In the genomic region with DNA sequence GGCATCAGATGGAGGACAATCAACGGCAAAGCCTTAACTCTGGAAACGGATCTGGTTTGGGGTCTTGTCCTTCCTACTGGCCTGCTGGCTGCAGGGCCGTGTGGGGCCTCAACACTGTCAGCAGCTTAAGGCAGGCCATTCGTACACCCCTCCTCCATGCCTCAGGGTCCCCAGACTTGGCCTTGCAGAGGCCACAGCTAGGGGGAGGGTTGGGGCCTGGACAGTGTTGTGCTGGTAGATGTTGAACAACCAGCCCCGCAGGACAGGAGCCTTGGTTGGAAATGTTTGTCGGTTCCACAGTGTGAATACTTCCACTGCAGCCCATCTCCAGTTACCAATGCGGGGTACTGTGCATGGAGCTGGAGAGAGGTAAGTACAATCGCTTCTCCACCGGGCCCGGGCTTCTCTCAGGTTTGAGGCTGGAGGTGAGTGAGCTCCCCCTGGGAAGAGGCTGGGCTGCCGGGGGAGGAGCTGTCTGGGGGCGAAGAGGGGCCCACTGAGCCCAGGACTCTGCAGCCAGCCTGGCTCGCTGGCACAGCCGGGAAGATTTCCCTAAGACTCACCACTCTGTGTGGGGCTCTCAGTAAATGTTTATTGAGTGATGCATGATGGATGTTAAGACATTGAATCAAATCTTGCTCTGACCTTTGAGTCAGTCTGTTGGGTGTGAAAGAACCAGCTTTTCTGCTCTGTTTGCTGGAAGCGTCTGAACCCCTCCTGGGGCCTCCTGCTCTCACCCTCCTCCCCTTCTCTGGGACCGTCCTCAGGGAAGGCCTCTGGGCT, we compare ENCODE assay signal across 21 cellular contexts. TPM values are rescaled to one million over a fixed set of nuclear protein-coding genes. Genes with fewer than 3 reads are reported as not detected.
DNase-seq lines count a peak whose midpoint lies in the region; ATAC-seq, FAIRE-seq and TF ChIP-seq lines count a peak whose summit lies in the region.
"Had no signal": no experiment of that assay in that cellular context is flagged by ENCODE, and none has a peak within 500 bp of the region (broad histone marks: within the 10 kb centered on the region; RNA-seq: fewer than 3 reads in every experiment).

No MANE protein-coding gene starts in this region.

- no peak for TF ChIP-seq CTCF in natural killer cell (IDR thresholded peaks at IDR 0.05)
- no peak for TF ChIP-seq CTCF in bronchial epithelial cell (IDR thresholded peaks at IDR 0.05; ENCODE audit: insufficient read depth, low read length, severe bottlenecking)

- ATAC-seq in natural killer cell treated with Interleukin-12 subunit alpha and Interleukin-12 subunit beta and Interleukin-15 and Interleukin-18, amount 100 ng/mL, for 72 hours, result peak; percentile 17 to 31
- ATAC-seq in natural killer cell, result no peak
- ATAC-seq in activated naive CD8-positive, alpha-beta T cell treated with anti-CD3 and anti-CD28 coated beads, Interleukin-2, amount 50 U/mL, for 24 hours, result no peak
- no peak for ATAC-seq in GM18870 (IDR thresholded peaks at IDR 0.05; ENCODE audit: unreplicated experiment)
- ATAC-seq: gastroesophageal sphincter, SK-N-SH treated with all-trans-retinoic acid at 6 μM for 48 hours had no signal

- H3K27ac Mint-ChIP-seq in natural killer cell treated with Interleukin-12 subunit alpha and Interleukin-12 subunit beta and Interleukin-15 and Interleukin-18, amount 100 ng/mL, for 72 hours, result no peak overlapping the region
- no peak overlapping the region for H3K27ac Mint-ChIP-seq in natural killer cell
- no peak overlapping the region for H3K27ac Mint-ChIP-seq in activated naive CD8-positive, alpha-beta T cell treated with anti-CD3 and anti-CD28 coated beads, Interleukin-2, amount 50 U/mL, for 24 hours
- H3K27ac Mint-ChIP-seq: CD4-positive, CD25-positive, alpha-beta regulatory T cell; stimulated activated naive CD8-positive, alpha-beta T cell treated with anti-CD3 and anti-CD28 coated beads, Interleukin-15, Interleukin-2, amounts not matched to agents 100 ng/mL and 50 ng/mL, for 24 hours; type B pancreatic cell had no signal

- peak overlapping the region; percentile 52 for H2BK5ac ChIP-seq in mesendoderm (ENCODE audit: low read length)

- H3K27ac ChIP-seq in mesendoderm (ENCODE audit: low read depth, low read length), result no peak overlapping the region
- H3K27ac ChIP-seq: gastroesophageal sphincter, lower lobe of right lung, prostate gland had no signal

- H2AK5ac ChIP-seq in mesendoderm (ENCODE audit: low read length), result peak overlapping the region; percentile 19

- no peak overlapping the region for H4K5ac ChIP-seq in mesendoderm (ENCODE audit: low read length)

- no peaks in the 10 kb centered on the region for H3K79me2 ChIP-seq in mesendoderm (ENCODE audit: control insufficient read depth, insufficient read depth, low read length)

- H3K27me3 ChIP-seq in bronchial epithelial cell (ENCODE audit: control insufficient read depth, insufficient read depth, low read length), result no peaks in the 10 kb centered on the region
- no peaks in the 10 kb centered on the region for H3K27me3 ChIP-seq in mesendoderm (ENCODE audit: insufficient read depth, low read length, poor library complexity)

- FAIRE-seq in bronchial epithelial cell (lab: Jason Lieb, UNC), result no peak
- FAIRE-seq: colon had no signal

- H3K4me2 ChIP-seq in mesendoderm (ENCODE audit: low read length), result no peak overlapping the region

- H3K4ac ChIP-seq in mesendoderm (ENCODE audit: low read depth, low read length), result peak overlapping the region; percentile 76

- no peak overlapping the region for H4K8ac ChIP-seq in mesendoderm (ENCODE audit: low read depth, low read length)

- H3K36me3 ChIP-seq in bronchial epithelial cell (ENCODE audit: control insufficient read depth, insufficient read depth, low read length), result no peaks in the 10 kb centered on the region
- no peaks in the 10 kb centered on the region for H3K36me3 ChIP-seq in mesendoderm (ENCODE audit: control insufficient read depth, insufficient read depth, low read length)
- H3K36me3 ChIP-seq: gastroesophageal sphincter, lower lobe of right lung, prostate gland had no signal

- H3K18ac ChIP-seq in mesendoderm (ENCODE audit: low read length), result peak overlapping the region; percentile 51

- H3K36me3 Mint-ChIP-seq in natural killer cell treated with Interleukin-12 subunit alpha and Interleukin-12 subunit beta and Interleukin-15 and Interleukin-18, amount 100 ng/mL, for 72 hours, result no peaks in the 10 kb centered on the region
- H3K36me3 Mint-ChIP-seq in natural killer cell, result no peaks in the 10 kb centered on the region
- H3K36me3 Mint-ChIP-seq in activated naive CD8-positive, alpha-beta T cell treated with anti-CD3 and anti-CD28 coated beads, Interleukin-2, amount 50 U/mL, for 24 hours (ENCODE audit: low read depth), result no peaks in the 10 kb centered on the region
- H3K36me3 Mint-ChIP-seq: CD4-positive, CD25-positive, alpha-beta regulatory T cell; type B pancreatic cell had no signal

- H2BK15ac ChIP-seq in mesendoderm (replicated peaks; ENCODE audit: low read depth), result no peak overlapping the region

- H2BK120ac ChIP-seq in mesendoderm (ENCODE audit: low read depth, low read length), result no peak overlapping the region

- no peak for DNase-seq in natural killer cell treated with Interleukin-12 subunit alpha and Interleukin-12 subunit beta and Interleukin-15 and Interleukin-18, amount 100 ng/mL, for 72 hours (ENCODE audit: low spot score)
- DNase-seq in natural killer cell (no peak), bronchial epithelial cell (ENCODE audit: low read depth) (peak; percentile 46), mesendoderm (peak; percentile 76), NCI-H524 (lab: John Stamatoyannopoulos, UW) (no peak), NCI-H2171 (lab: John Stamatoyannopoulos, UW) (no peak)
- no peak for DNase-seq in activated naive CD8-positive, alpha-beta T cell treated with anti-CD3 and anti-CD28 coated beads, Interleukin-2, amount 50 U/mL, for 24 hours
- DNase-seq: activated CD4-positive, alpha-beta T cell treated with anti-CD3 and anti-CD28 coated beads for 4 hours; CD4-positive, CD25-positive, alpha-beta regulatory T cell; DMS79 treated with DMSO at 0.1 percent for 48 hours; lower lobe of right lung; NCI-H2029 treated with DMSO at 0.1 percent for 48 hours; NCI-H524 treated with DMSO at 0.1 percent for 48 hours had no signal

- no peaks in the 10 kb centered on the region for H3K4me1 Mint-ChIP-seq in natural killer cell treated with Interleukin-12 subunit alpha and Interleukin-12 subunit beta and Interleukin-15 and Interleukin-18, amount 100 ng/mL, for 72 hours (ENCODE audit: low read depth in 2 of 2)
- no peaks in the 10 kb centered on the region for H3K4me1 Mint-ChIP-seq in natural killer cell
- no peaks in the 10 kb centered on the region for H3K4me1 Mint-ChIP-seq in activated naive CD8-positive, alpha-beta T cell treated with anti-CD3 and anti-CD28 coated beads, Interleukin-2, amount 50 U/mL, for 24 hours
- H3K4me1 Mint-ChIP-seq: CD4-positive, CD25-positive, alpha-beta regulatory T cell had no signal

- no peaks in the 10 kb centered on the region for H3K9me3 Mint-ChIP-seq in natural killer cell treated with Interleukin-12 subunit alpha and Interleukin-12 subunit beta and Interleukin-15 and Interleukin-18, amount 100 ng/mL, for 72 hours
- no peaks in the 10 kb centered on the region for H3K9me3 Mint-ChIP-seq in natural killer cell
- H3K9me3 Mint-ChIP-seq in activated naive CD8-positive, alpha-beta T cell treated with anti-CD3 and anti-CD28 coated beads, Interleukin-2, amount 50 U/mL, for 24 hours, result no peaks in the 10 kb centered on the region
- H3K9me3 Mint-ChIP-seq: CD4-positive, CD25-positive, alpha-beta regulatory T cell; stimulated activated naive CD8-positive, alpha-beta T cell treated with anti-CD3 and anti-CD28 coated beads, Interleukin-15, Interleukin-2, amounts not matched to agents 100 ng/mL and 50 ng/mL, for 24 hours; type B pancreatic cell had no signal

- H3K9ac ChIP-seq in mesendoderm (ENCODE audit: low read length), result peak overlapping the region; percentile 0

- peak overlapping the region; percentile 61 for H3K56ac ChIP-seq in mesendoderm (ENCODE audit: low read length)

- intact Hi-C loops in natural killer cell (cut with micrococcal nuclease), result no loop called here

- H3K79me1 ChIP-seq in mesendoderm (ENCODE audit: low read length), result no peaks in the 10 kb centered on the region

- H3K4me3 Mint-ChIP-seq in natural killer cell treated with Interleukin-12 subunit alpha and Interleukin-12 subunit beta and Interleukin-15 and Interleukin-18, amount 100 ng/mL, for 72 hours, result no peak overlapping the region
- no peak overlapping the region for H3K4me3 Mint-ChIP-seq in natural killer cell
- no peak overlapping the region for H3K4me3 Mint-ChIP-seq in activated naive CD8-positive, alpha-beta T cell treated with anti-CD3 and anti-CD28 coated beads, Interleukin-2, amount 50 U/mL, for 24 hours
- H3K4me3 Mint-ChIP-seq: CD4-positive, CD25-positive, alpha-beta regulatory T cell; stimulated activated naive CD8-positive, alpha-beta T cell treated with anti-CD3 and anti-CD28 coated beads, Interleukin-15, Interleukin-2, amounts not matched to agents 100 ng/mL and 50 ng/mL, for 24 hours; type B pancreatic cell had no signal

- no peak overlapping the region for H3K23ac ChIP-seq in mesendoderm (ENCODE audit: low read length)

- H3K4me3 ChIP-seq in bronchial epithelial cell (ENCODE audit: low read depth, low read length) (no peak overlapping the region), mesendoderm (ENCODE audit: low read length) (no peak overlapping the region)
- H3K4me3 ChIP-seq: gastroesophageal sphincter, lower lobe of right lung, prostate gland had no signal

- no CpG with 5 or more reads among the region's 16 CpGs for WGBS in mesendoderm (ENCODE audit: extremely low coverage, insufficient coverage, low lambda C conversion rate)

- H3K4me1 ChIP-seq in mesendoderm (ENCODE audit: control insufficient read depth, low read depth, low read length), result peaks cover 13% of the 10 kb centered on the region
- H3K4me1 ChIP-seq: gastroesophageal sphincter, lower lobe of right lung, prostate gland had no signal

- H3K27me3 Mint-ChIP-seq in natural killer cell treated with Interleukin-12 subunit alpha and Interleukin-12 subunit beta and Interleukin-15 and Interleukin-18, amount 100 ng/mL, for 72 hours, result peaks cover 0 to 5% of the 10 kb centered on the region in 2 donors
- no peaks in the 10 kb centered on the region for H3K27me3 Mint-ChIP-seq in natural killer cell (ENCODE audit: low read depth in 2 of 2)
- H3K27me3 Mint-ChIP-seq in activated naive CD8-positive, alpha-beta T cell treated with anti-CD3 and anti-CD28 coated beads, Interleukin-2, amount 50 U/mL, for 24 hours, result peaks cover 4% of the 10 kb centered on the region
- H3K27me3 Mint-ChIP-seq: type B pancreatic cell had no signal

RNA-seq across cellular contexts. Expression of a gene that starts 19.7 kb away (rescaled TPM):
- total RNA-seq in natural killer cell treated with Interleukin-12 subunit alpha and Interleukin-12 subunit beta and Interleukin-15 and Interleukin-18, amount 100 ng/mL, for 72 hours, result not detected
- total RNA-seq in natural killer cell (not detected), bronchial epithelial cell (under 0.01 and 0.51 TPM in 2 replicates)
- 1.5 TPM for polyA plus RNA-seq in mesendoderm (2013, experiment 1 of 2)
- polyA plus RNA-seq in mesendoderm (2013, experiment 2 of 2), result 1.4 TPM
- total RNA-seq: CD4-positive, CD25-positive, alpha-beta regulatory T cell; gastroesophageal sphincter; OCI-LY7 had no signal
- polyA plus RNA-seq: CD4-positive, CD25-positive, alpha-beta regulatory T cell had no signal

RNA-seq across cellular contexts. Expression of a gene that starts 32.1 kb away (rescaled TPM):
- total RNA-seq in natural killer cell treated with Interleukin-12 subunit alpha and Interleukin-12 subunit beta and Interleukin-15 and Interleukin-18, amount 100 ng/mL, for 72 hours, result not detected
- total RNA-seq in natural killer cell (not detected), bronchial epithelial cell (0.26 TPM in 1 of 2 replicates, not detected in the other)
- polyA plus RNA-seq in mesendoderm (2013, experiment 1 of 2), result 20.5 TPM
- 19.9 TPM for polyA plus RNA-seq in mesendoderm (2013, experiment 2 of 2)
- total RNA-seq: CD4-positive, CD25-positive, alpha-beta regulatory T cell; OCI-LY7 had no signal
- polyA plus RNA-seq: CD4-positive, CD25-positive, alpha-beta regulatory T cell had no signal

Comparison
In these comparisons a context has a peak if more than half of its experiments do, and no peak if none do; other contexts are left out.
1. ATAC-seq: peak in natural killer cell treated with Interleukin-12 subunit alpha and Interleukin-12 subunit beta and Interleukin-15 and Interleukin-18, amount 100 ng/mL, for 72 hours (2 of 2); none in natural killer cell (0 of 3), activated naive CD8-positive, alpha-beta T cell treated with anti-CD3 and anti-CD28 coated beads, Interleukin-2, amount 50 U/mL, for 24 hours (single experiment) and GM18870 (single experiment).
2. DNase-seq: peak in bronchial epithelial cell (single experiment) and mesendoderm (single experiment); none in natural killer cell treated with Interleukin-12 subunit alpha and Interleukin-12 subunit beta and Interleukin-15 and Interleukin-18, amount 100 ng/mL, for 72 hours (single experiment), natural killer cell (single experiment), NCI-H524 (0 of 2), activated naive CD8-positive, alpha-beta T cell treated with anti-CD3 and anti-CD28 coated beads, Interleukin-2, amount 50 U/mL, for 24 hours (single experiment) and NCI-H2171 (single experiment).